9 cellular contexts compared by ENCODE assay signal in the genomic region with DNA sequence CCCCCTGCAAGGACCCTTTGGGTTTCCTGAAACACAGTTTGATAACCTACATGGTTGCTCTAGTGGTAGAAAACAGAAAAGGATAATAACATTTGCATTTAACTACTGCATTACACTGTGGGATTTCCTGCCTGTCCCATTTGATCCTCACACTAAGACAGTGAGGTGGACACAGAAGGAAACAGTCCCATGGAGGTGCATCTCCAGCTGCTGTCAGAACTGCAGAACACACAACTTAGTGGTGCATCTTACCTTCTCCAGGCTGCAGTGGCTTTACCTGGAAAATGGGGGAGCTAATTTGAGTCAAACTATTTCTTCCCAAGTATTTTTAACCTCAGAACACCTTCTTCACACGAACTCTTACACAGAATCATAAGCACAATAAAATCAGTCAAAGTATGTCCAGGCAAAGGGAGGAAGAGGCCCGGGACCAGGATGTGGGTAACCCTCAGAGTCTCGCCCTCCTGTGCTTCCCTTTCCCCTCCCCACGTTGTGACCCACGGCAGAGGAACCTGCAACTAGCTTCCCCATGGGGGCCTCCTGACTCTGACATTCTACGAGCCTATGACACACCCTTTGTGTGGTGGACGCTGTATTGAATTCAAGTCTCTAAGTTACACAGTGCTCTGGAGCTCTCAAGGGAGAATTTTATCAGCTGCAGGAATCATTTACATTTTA. TPM values are rescaled to one million over a fixed set of nuclear protein-coding genes. Genes with fewer than 3 reads are reported as not detected.
A peak's percentile ranks its signal among the peaks of the same experiment; 100 is the strongest.
DNase-seq lines count a peak whose midpoint lies in the region; ATAC-seq and TF ChIP-seq lines count a peak whose summit lies in the region.
"Had no signal": no experiment of that assay in that cellular context is flagged by ENCODE, and none has a peak within 500 bp of the region (broad histone marks: within the 10 kb centered on the region; RNA-seq: fewer than 3 reads in every experiment).

No MANE protein-coding gene starts in this region.

- H3K27ac ChIP-seq in right cardiac atrium (ENCODE audit: low read length) (no peak overlapping the region), upper lobe of left lung (no peak overlapping the region), caudate nucleus (ENCODE audit: low read depth, low read length) (no peak overlapping the region)

- intact Hi-C loops in left ventricle myocardium superior (cut with micrococcal nuclease) = no loop called here
- intact Hi-C loops in right cardiac atrium (cut with DNase I) = no loop called here

- H3K4me3 Mint-ChIP-seq in WTC11 = no peak overlapping the region

- peaks cover 48% of the 10 kb centered on the region for H3K36me3 Mint-ChIP-seq in WTC11

- no peaks in the 10 kb centered on the region for H3K36me3 ChIP-seq in upper lobe of left lung

- no peaks in the 10 kb centered on the region for H3K27me3 Mint-ChIP-seq in WTC11 (ENCODE audit: low read depth)

- ATAC-seq in left ventricle myocardium superior = peak; percentile 11
- ATAC-seq in right cardiac atrium = no peak
- peak; percentile 70 for ATAC-seq in HG03108 (IDR thresholded peaks at IDR 0.05; ENCODE audit: unreplicated experiment)
- ATAC-seq in WTC11 = no peak
- ATAC-seq in upper lobe of left lung (ENCODE audit: low FRiP score in 2 of 2) = peak; percentile 48 to 67

- TF ChIP-seq CTCF in WTC11 (IDR thresholded peaks at IDR 0.05) = no peak
- TF ChIP-seq CTCF in upper lobe of left lung (IDR thresholded peaks at IDR 0.05) = no peak

- POLR2A ChIA-PET in WTC11 (lab: Charles Lee) = no interaction called here

- no peak for TF ChIP-seq EP300 in upper lobe of left lung (IDR thresholded peaks at IDR 0.05)

- no peaks in the 10 kb centered on the region for H3K9me3 ChIP-seq in right cardiac atrium (ENCODE audit: control insufficient read depth, low read length)
- no peaks in the 10 kb centered on the region for H3K9me3 ChIP-seq in upper lobe of left lung

- peaks cover 36% of the 10 kb centered on the region for H3K4me1 Mint-ChIP-seq in WTC11

- H3K4me1 ChIP-seq in right cardiac atrium (ENCODE audit: control insufficient read depth, insufficient read depth, low read length) (no peaks in the 10 kb centered on the region), upper lobe of left lung (peaks cover 0 to 9% (median 7%) of the 10 kb centered on the region in 4 donors)

- H3K4me3 ChIP-seq in right cardiac atrium (ENCODE audit: low read length) (no peak overlapping the region), upper lobe of left lung (no peak overlapping the region)

- H3K27me3 ChIP-seq in right cardiac atrium (ENCODE audit: control insufficient read depth, insufficient read depth) (no peaks in the 10 kb centered on the region), upper lobe of left lung (no peaks in the 10 kb centered on the region)

- 51% methylated on average over 7 of the region's 7 CpGs for WGBS in right cardiac atrium
- 20 to 32% methylated on average over 7 of the region's 7 CpGs for WGBS in upper lobe of left lung, 2 donors

- H3K9me3 Mint-ChIP-seq in WTC11 = no peaks in the 10 kb centered on the region

- TF ChIP-seq POLR2A in upper lobe of left lung (IDR thresholded peaks at IDR 0.05) = no peak

- peak overlapping the region; percentile 51 for H3K27ac Mint-ChIP-seq in WTC11

- CTCF ChIA-PET in WTC11 (lab: Charles Lee) = interaction anchor here (0.7 to 2.8 kb wide), 4 partner anchors 22 to 367 kb away, joined by 3 to 10 read pairs (median 6); no protein-coding TSS in a partner anchor

- DNase-seq in left ventricle myocardium superior = no peak
- DNase-seq in right cardiac atrium = no peak
- DNase-seq in WTC11 (ENCODE audit: low spot score) = no peak
- peak in 1 of 2 donors; percentile 50 for DNase-seq in upper lobe of left lung
- DNase-seq in caudate nucleus (lab: John Stamatoyannopoulos, UW) = no peak
- no peak for DNase-seq in stimulated activated CD4-positive, alpha-beta T cell treated with anti-CD3 and anti-CD28 coated beads, Interleukin-12 subunit alpha, Interleukin-12 subunit beta, amount 100 ng/mL, for 4 hours
- DNase-seq in RKO (ENCODE audit: low spot score) = no peak
- DNase-seq: NCI-H1694 treated with DMSO at 0.1 percent for 48 hours had no signal

TF ChIP-seq in WTC11, 78 proteins besides CTCF, POLR2A, EP300 and RAD21:
- no peak for TF ChIP-seq FOXJ3 (CRISPR knock-in tag; IDR thresholded peaks at IDR 0.05; ENCODE audit: borderline replicate concordance)

RNA-seq across cellular contexts. Expression of a gene that starts 33.7 kb away (rescaled TPM):
- total RNA-seq in left ventricle myocardium superior (18.7 TPM), right cardiac atrium (10 to 100 TPM; 28.7 to 30.9 (median 29.4) TPM), WTC11 (2021) (96.2 to 105 TPM (median 101 TPM) in 3 replicates), upper lobe of left lung (10 to 100 TPM; 13.3 to 45.5 (median 30.5) TPM)
- 10.1 TPM for polyA plus RNA-seq in right cardiac atrium

Comparison
In these comparisons a context has a peak if more than half of its experiments do, and no peak if none do; other contexts are left out.
1. ATAC-seq: peak in left ventricle myocardium superior (single experiment), HG03108 (single experiment) and upper lobe of left lung (2 of 2); none in right cardiac atrium (0 of 2) and WTC11 (single experiment).